In genomic region chr1:230097370-230097769, GRCh38 we compare ENCODE assay signal across 34 cellular contexts.
"Had no signal": no experiment of that assay in that cellular context is flagged by ENCODE, and none has a peak within 500 bp of the region (broad histone marks: within the 10 kb centered on the region; RNA-seq: fewer than 3 reads in every experiment).

No MANE protein-coding gene starts in this region.

- H3K9me3 ChIP-seq: MG63 had no signal

- H3K4me3 ChIP-seq: MG63 had no signal

- H3K27me3 ChIP-seq: MG63 had no signal

- DNase-seq: Kasumi-1, MG63, MM.1S, MV-4-11, NCI-H1048, NCI-H1092, NCI-H1092 treated with DMSO at 0.1 percent for 48 hours, NCI-H1105, NCI-H1105 treated with DMSO at 0.1 percent for 48 hours, NCI-H1417, NCI-H1417 treated with DMSO at 0.1 percent for 48 hours, NCI-H1436, NCI-H1436 treated with DMSO at 0.1 percent for 48 hours, NCI-H146, NCI-H1694, NCI-H1694 treated with DMSO at 0.1 percent for 48 hours, NCI-H187, NCI-H187 treated with DMSO at 0.1 percent for 48 hours, NCI-H1930, NCI-H2029, NCI-H2029 treated with DMSO at 0.1 percent for 48 hours, NCI-H2081, NCI-H2081 treated with DMSO at 0.1 percent for 48 hours, NCI-H2107, NCI-H2171, NCI-H2171 treated with DMSO at 0.1 percent for 48 hours, NCI-H2227 treated with DMSO at 0.1 percent for 48 hours, NCI-H226, NCI-H345, NCI-H446 treated with DMSO at 0.1 percent for 48 hours, NCI-H510A, NCI-H510A treated with DMSO at 0.1 percent for 48 hours, NCI-H524, NCI-H524 treated with DMSO at 0.1 percent for 48 hours had no signal
